ENCODE assay signal across 20 cellular contexts in genomic region chr10:57993302-57993701, GRCh38.
"Had no signal": no experiment of that assay in that cellular context is flagged by ENCODE, and none has a peak within 500 bp of the region (broad histone marks: within the 10 kb centered on the region; RNA-seq: fewer than 3 reads in every experiment).

No MANE protein-coding gene starts in this region.

- H3K36me3 ChIP-seq: colonic mucosa, left ventricle myocardium inferior, lower lobe of right lung, right atrium auricular region, sigmoid colon, uterus had no signal

- H3K27ac ChIP-seq: colonic mucosa, foreskin keratinocyte, hepatocyte, left ventricle myocardium inferior, lower lobe of right lung, right atrium auricular region, sigmoid colon, skin epidermis, uterus had no signal

- H3K27me3 Mint-ChIP-seq: type B pancreatic cell had no signal

- H3K9me3 Mint-ChIP-seq: endodermal cell; naive thymus-derived CD8-positive, alpha-beta T cell; type B pancreatic cell had no signal

- H3K27me3 ChIP-seq: colonic mucosa, foreskin keratinocyte, hepatocyte, right atrium auricular region, sigmoid colon, uterus had no signal

- H2AFZ ChIP-seq: hepatocyte had no signal

- H3K4me1 ChIP-seq: colonic mucosa, left ventricle myocardium inferior, lower lobe of right lung, right atrium auricular region, sigmoid colon, uterus had no signal

- H3K27ac Mint-ChIP-seq: endodermal cell; naive thymus-derived CD8-positive, alpha-beta T cell; type B pancreatic cell had no signal

- H3K9me3 ChIP-seq: colonic mucosa, left ventricle myocardium inferior, lower lobe of right lung, mucosa of descending colon, right atrium auricular region, sigmoid colon, uterus had no signal

- H3K4me3 Mint-ChIP-seq: endodermal cell; naive thymus-derived CD8-positive, alpha-beta T cell; neural crest cell; type B pancreatic cell had no signal

- H3K36me3 Mint-ChIP-seq: naive thymus-derived CD8-positive, alpha-beta T cell; type B pancreatic cell had no signal

- ATAC-seq: lower lobe of right lung; mucosa of descending colon; naive thymus-derived CD8-positive, alpha-beta T cell had no signal

- H3K4me3 ChIP-seq: colonic mucosa, hepatocyte, left ventricle myocardium inferior, lower lobe of right lung, mucosa of descending colon, right atrium auricular region, sigmoid colon, skin epidermis, uterus had no signal

- H3K79me2 ChIP-seq: hepatocyte had no signal

- H3K4me2 ChIP-seq: hepatocyte had no signal

- H3K4me1 Mint-ChIP-seq: naive thymus-derived CD8-positive, alpha-beta T cell; neural crest cell had no signal

- DNase-seq: colonic mucosa; dermis blood vessel endothelial cell; endodermal cell; erythroblast; kidney; left cardiac atrium; left ventricle myocardium inferior; lower lobe of right lung; mucosa of descending colon; naive thymus-derived CD8-positive, alpha-beta T cell; posterior cingulate gyrus; sigmoid colon; stimulated activated naive CD4-positive, alpha-beta T cell treated with Interleukin-2 at 50 U/mL for 16 hours; uterus had no signal
